In genomic region chr20:3157817-3158216, GRCh38 we compare ENCODE assay signal across 8 cellular contexts. TPM values are rescaled to one million over a fixed set of nuclear protein-coding genes. Genes with fewer than 3 reads are reported as not detected.
DNase-seq lines count a peak whose midpoint lies in the region; ATAC-seq and TF ChIP-seq lines count a peak whose summit lies in the region.

No MANE protein-coding gene starts in this region.

- intact Hi-C loops in CD14-positive monocyte (cut with micrococcal nuclease) (loop anchor here in 1 of 2 donors (2.0 kb wide), 1 partner anchor 47 kb away; the partner anchor contains the start of gene DDRGK1), breast epithelium (cut with DNase I; ENCODE audit: low total_unique reads) (no loop called here)

- H3K9me3 ChIP-seq in breast epithelium, result no peaks in the 10 kb centered on the region

- H3K27ac ChIP-seq in breast epithelium, result no peak overlapping the region

- H3K27ac Mint-ChIP-seq in CD14-positive monocyte, result peak overlapping the region; percentile 67 to 94 (median 77)
- peak overlapping the region; percentile 71 for H3K27ac Mint-ChIP-seq in HFFc6
- H3K27ac Mint-ChIP-seq in natural killer cell treated with Interleukin-12 subunit alpha and Interleukin-12 subunit beta and Interleukin-15 and Interleukin-18, amount 100 ng/mL, for 72 hours, result peak overlapping the region; percentile 96

- peaks cover 15 to 19% of the 10 kb centered on the region in 2 donors for H3K4me1 ChIP-seq in breast epithelium

- ATAC-seq in natural killer cell treated with Interleukin-12 subunit alpha and Interleukin-12 subunit beta and Interleukin-15 and Interleukin-18, amount 100 ng/mL, for 72 hours, result no peak

- H3K4me3 Mint-ChIP-seq in CD14-positive monocyte (peak overlapping the region; percentile 50 to 60), HFFc6 (peak overlapping the region; percentile 99)
- peak overlapping the region; percentile 97 for H3K4me3 Mint-ChIP-seq in natural killer cell treated with Interleukin-12 subunit alpha and Interleukin-12 subunit beta and Interleukin-15 and Interleukin-18, amount 100 ng/mL, for 72 hours

- TF ChIP-seq POLR2A in breast epithelium (IDR thresholded peaks at IDR 0.05), result no peak

- TF ChIP-seq CTCF in CD14-positive monocyte (IDR thresholded peaks at IDR 0.05) (no peak), HFFc6 (IDR thresholded peaks at IDR 0.05) (no peak), breast epithelium (IDR thresholded peaks at IDR 0.05) (no peak)

- H3K27me3 Mint-ChIP-seq in CD14-positive monocyte (ENCODE audit: low read depth in 3 of 3), result peaks cover 0 to 1% (median 0%) of the 10 kb centered on the region in 3 donors
- H3K27me3 Mint-ChIP-seq in HFFc6 (ENCODE audit: insufficient read depth), result peaks cover 4% of the 10 kb centered on the region
- no peaks in the 10 kb centered on the region for H3K27me3 Mint-ChIP-seq in natural killer cell treated with Interleukin-12 subunit alpha and Interleukin-12 subunit beta and Interleukin-15 and Interleukin-18, amount 100 ng/mL, for 72 hours

- H3K36me3 Mint-ChIP-seq in CD14-positive monocyte, result peaks cover 9 to 30% of the 10 kb centered on the region in 2 donors
- H3K36me3 Mint-ChIP-seq in HFFc6 (ENCODE audit: low read depth), result peaks cover 12% of the 10 kb centered on the region; the same call in 1 of the 2 replicates
- H3K36me3 Mint-ChIP-seq in natural killer cell treated with Interleukin-12 subunit alpha and Interleukin-12 subunit beta and Interleukin-15 and Interleukin-18, amount 100 ng/mL, for 72 hours, result peaks cover 16% of the 10 kb centered on the region

- H3K36me3 ChIP-seq in breast epithelium, result no peaks in the 10 kb centered on the region

- H3K9me3 Mint-ChIP-seq in CD14-positive monocyte, result no peaks in the 10 kb centered on the region
- no peaks in the 10 kb centered on the region for H3K9me3 Mint-ChIP-seq in HFFc6
- H3K9me3 Mint-ChIP-seq in natural killer cell treated with Interleukin-12 subunit alpha and Interleukin-12 subunit beta and Interleukin-15 and Interleukin-18, amount 100 ng/mL, for 72 hours, result no peaks in the 10 kb centered on the region

- H3K4me1 Mint-ChIP-seq in CD14-positive monocyte (peaks cover 36% of the 10 kb centered on the region), HFFc6 (ENCODE audit: low read depth) (peaks cover 20% of the 10 kb centered on the region)
- H3K4me1 Mint-ChIP-seq in natural killer cell treated with Interleukin-12 subunit alpha and Interleukin-12 subunit beta and Interleukin-15 and Interleukin-18, amount 100 ng/mL, for 72 hours (ENCODE audit: low read depth in 2 of 2), result peaks cover 41 to 46% of the 10 kb centered on the region in 2 donors

- no peaks in the 10 kb centered on the region for H3K27me3 ChIP-seq in breast epithelium

- DNase-seq in CD14-positive monocyte (ENCODE audit: low spot score) (no peak), HFFc6 (no peak), breast epithelium (ENCODE audit: low spot score in 2 of 2) (no peak), NCI-H526 treated with DMSO at 0.1 percent for 48 hours (lab: John Stamatoyannopoulos, UW) (no peak), SIG-M5 (lab: John Stamatoyannopoulos, UW) (no peak), SHP77 (lab: John Stamatoyannopoulos, UW) (no peak), COLO829 (ENCODE audit: low spot score) (no peak)
- no peak for DNase-seq in natural killer cell treated with Interleukin-12 subunit alpha and Interleukin-12 subunit beta and Interleukin-15 and Interleukin-18, amount 100 ng/mL, for 72 hours (ENCODE audit: low spot score)

- H3K4me3 ChIP-seq in breast epithelium, result peak overlapping the region in 2 of 3 donors; percentile 86 to 94

RNA-seq across cellular contexts. Expression of gene FASTKD5, which starts 1.8 kb away (rescaled TPM):
- polyA plus RNA-seq in CD14-positive monocyte, result 10 to 100 TPM; 12.5 to 13.7 TPM
- total RNA-seq in HFFc6 (2021; fragmentation: NEBNext Ultra II Directional; extraction: Animal tissue kit (Norgen Biotek cat#: 25700)), result 10 to 100 TPM; 11.9 to 15.0 (median 13.8) TPM
- total RNA-seq in breast epithelium, result 10 to 100 TPM; 15.4 to 18.3 (median 16.3) TPM
- 10 to 100 TPM; 27.1 to 27.8 TPM for total RNA-seq in natural killer cell treated with Interleukin-12 subunit alpha and Interleukin-12 subunit beta and Interleukin-15 and Interleukin-18, amount 100 ng/mL, for 72 hours

RNA-seq across cellular contexts. Expression of gene UBOX5, which starts 1.8 kb away (rescaled TPM):
- polyA plus RNA-seq in CD14-positive monocyte, result 1 to 10 TPM; 2.3 to 4.2 TPM
- total RNA-seq in HFFc6 (2021; fragmentation: NEBNext Ultra II Directional; extraction: Animal tissue kit (Norgen Biotek cat#: 25700)), result 1 to 10 TPM; 5.0 to 6.1 (median 5.5) TPM
- 1 to 10 TPM; 5.9 to 8.9 (median 6.6) TPM for total RNA-seq in breast epithelium
- 1 to 10 TPM; 7.6 to 9.3 TPM for total RNA-seq in natural killer cell treated with Interleukin-12 subunit alpha and Interleukin-12 subunit beta and Interleukin-15 and Interleukin-18, amount 100 ng/mL, for 72 hours

RNA-seq across cellular contexts. Expression of gene LZTS3, which starts 15.5 kb away (rescaled TPM):
- polyA plus RNA-seq in CD14-positive monocyte, result under 1 TPM in 1 of 2 donors, not detected in 1; 0.05 TPM
- total RNA-seq in HFFc6 (2021; fragmentation: NEBNext Ultra II Directional; extraction: Animal tissue kit (Norgen Biotek cat#: 25700)), result 1 to 10 TPM; 2.7 to 6.1 (median 3.0) TPM
- 10 to 100 TPM in 2 of 3 donors, 1 to 10 TPM in 1; 9.3 to 12.1 (median 11.3) TPM for total RNA-seq in breast epithelium
- total RNA-seq in natural killer cell treated with Interleukin-12 subunit alpha and Interleukin-12 subunit beta and Interleukin-15 and Interleukin-18, amount 100 ng/mL, for 72 hours, result under 1 TPM; 0.56 to 0.62 TPM

RNA-seq across cellular contexts. Expression of gene DDRGK1, which starts 46.7 kb away (rescaled TPM):
- polyA plus RNA-seq in CD14-positive monocyte, result 10 to 100 TPM; 39.9 to 42.7 TPM
- total RNA-seq in HFFc6 (2021; fragmentation: NEBNext Ultra II Directional; extraction: Animal tissue kit (Norgen Biotek cat#: 25700)), result 10 to 100 TPM; 30.3 to 68.3 (median 31.5) TPM
- 10 to 100 TPM; 87.1 to 91.8 (median 89.8) TPM for total RNA-seq in breast epithelium
- 10 to 100 TPM; 78.5 to 87.1 TPM for total RNA-seq in natural killer cell treated with Interleukin-12 subunit alpha and Interleukin-12 subunit beta and Interleukin-15 and Interleukin-18, amount 100 ng/mL, for 72 hours

RNA-seq across cellular contexts. Expression of gene ITPA, which starts 51.5 kb away (rescaled TPM):
- 10 to 100 TPM; 57.0 to 62.8 TPM for polyA plus RNA-seq in CD14-positive monocyte
- total RNA-seq in HFFc6 (2021; fragmentation: NEBNext Ultra II Directional; extraction: Animal tissue kit (Norgen Biotek cat#: 25700)), result 10 to 100 TPM; 62.3 to 76.7 (median 70.2) TPM
- 10 to 100 TPM; 35.2 to 43.6 (median 39.1) TPM for total RNA-seq in breast epithelium
- total RNA-seq in natural killer cell treated with Interleukin-12 subunit alpha and Interleukin-12 subunit beta and Interleukin-15 and Interleukin-18, amount 100 ng/mL, for 72 hours, result 10 to 100 TPM; 94.3 to 94.7 TPM
